Comparison of ENCODE assay signal across 7 cellular contexts in the genomic region with DNA sequence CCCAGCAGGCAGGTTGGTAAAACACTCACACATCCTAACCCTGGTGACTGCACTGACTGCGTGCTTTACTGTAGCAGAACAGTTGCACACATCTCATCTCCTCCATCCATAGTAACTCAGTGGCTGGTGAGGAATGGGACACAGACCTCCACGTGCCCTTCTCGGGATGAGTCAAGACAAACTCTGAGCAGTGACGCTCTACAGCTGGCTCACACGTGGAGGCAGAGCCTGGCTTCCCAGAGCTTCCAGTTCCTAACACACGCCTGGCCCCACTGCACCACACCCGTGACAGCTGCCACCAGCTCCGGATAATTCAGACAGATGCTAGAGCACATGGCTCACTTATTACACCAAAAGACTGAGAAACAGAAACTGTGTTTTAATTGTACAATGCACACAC. TPM values are rescaled to one million over a fixed set of nuclear protein-coding genes. Genes with fewer than 3 reads are reported as not detected.
A peak's percentile ranks its signal among the peaks of the same experiment; 100 is the strongest.
DNase-seq lines count a peak whose midpoint lies in the region; TF ChIP-seq lines count a peak whose summit lies in the region.
"Not testable (repeated sequence)": the region's sequence is repeated elsewhere in the genome, so short reads cannot be mapped to it uniquely, and the experiment has no call there.

No MANE protein-coding gene starts in this region.

- H3K9ac ChIP-seq in mesenchymal stem cell (ENCODE audit: low read length), result not testable (repeated sequence)

- not testable (repeated sequence) for H3K4ac ChIP-seq in mesenchymal stem cell (ENCODE audit: low read depth in 1 of 2, low read length in 2 of 2)

- intact Hi-C loops in spleen (cut with DNase I; ENCODE audit: low total_unique reads), result not testable (repeated sequence)

- not testable (repeated sequence) for H4K91ac ChIP-seq in mesenchymal stem cell (ENCODE audit: low read length)

- peaks cover 7 to 15% of the 10 kb centered on the region in 2 experiments for H3K36me3 ChIP-seq in mesenchymal stem cell (ENCODE audit: control insufficient read depth in 1 of 2, insufficient read depth in 2 of 2, low read depth in 1 of 2, low read length in 2 of 2)
- H3K36me3 ChIP-seq in spleen, result peaks cover 0 to 25% (median 0%) of the 10 kb centered on the region in 6 donors

- not testable (repeated sequence) for H2BK15ac ChIP-seq in mesenchymal stem cell (ENCODE audit: low read depth, poor library complexity, severe bottlenecking)

- not testable (repeated sequence) for H4K8ac ChIP-seq in mesenchymal stem cell (ENCODE audit: low read length)

- TF ChIP-seq POLR2A in spleen (IDR thresholded peaks at IDR 0.05), result not testable (repeated sequence)

- H3K9me3 ChIP-seq in mesenchymal stem cell (ENCODE audit: control insufficient read depth, low read length); spleen: not testable (repeated sequence)

- not testable (repeated sequence) for H2AK5ac ChIP-seq in mesenchymal stem cell (ENCODE audit: low read length, severe bottlenecking)

- not testable (repeated sequence) for H2AFZ ChIP-seq in mesenchymal stem cell (ENCODE audit: low read depth, low read length)

- not testable (repeated sequence) for H3K27me3 ChIP-seq in mesenchymal stem cell (ENCODE audit: control insufficient read depth in 1 of 2, insufficient read depth in 1 of 2, low read length in 2 of 2); spleen (replicated peaks in 1 of 7)

- not testable (repeated sequence) for H2BK5ac ChIP-seq in mesenchymal stem cell (ENCODE audit: low read depth, low read length, poor library complexity, severe bottlenecking)

- not testable (repeated sequence) for H3K18ac ChIP-seq in mesenchymal stem cell (ENCODE audit: low read depth in 1 of 2, low read length in 2 of 2)

- 76% methylated on average over 8 of the region's 8 CpGs for WGBS in mesenchymal stem cell
- WGBS in spleen, 5 donors, result 74 to 95% (median 80%) methylated on average over 4 to 8 of the region's 8 CpGs

- not testable (repeated sequence) for H3K79me1 ChIP-seq in mesenchymal stem cell (replicated peaks; ENCODE audit: low read length, poor library complexity, severe bottlenecking)

- H2BK120ac ChIP-seq in mesenchymal stem cell (ENCODE audit: low read depth, low read length), result not testable (repeated sequence)

- H3K14ac ChIP-seq in mesenchymal stem cell (ENCODE audit: low read length in 2 of 2), result not testable (repeated sequence)

- not testable (repeated sequence) for TF ChIP-seq CTCF in spleen (IDR thresholded peaks at IDR 0.05 in 8 of 11, conservative IDR thresholded peaks at IDR 0.05 in 3 of 11)

- not testable (repeated sequence) for H3K4me3 ChIP-seq in mesenchymal stem cell (ENCODE audit: insufficient read depth in 1 of 2, low read depth in 1 of 2, low read length in 2 of 2); spleen

- DNase-seq in DMS 273 (lab: John Stamatoyannopoulos, UW; ENCODE audit: unreplicated experiment) (peak; percentile 54), GM03348 (ENCODE audit: low spot score) (peak; percentile 29), LHCN-M2 (ENCODE audit: low read depth) (peak; percentile 34), NCI-H69 (lab: John Stamatoyannopoulos, UW) (peak; percentile 6), fibroblast of peridontal ligament (ENCODE audit: extremely low read depth) (peak; percentile 2), mesenchymal stem cell (peak; percentile 41), spleen (peak; percentile 51)

- not testable (repeated sequence) for H3K4me2 ChIP-seq in mesenchymal stem cell (ENCODE audit: low read length, poor library complexity, severe bottlenecking)

- H2BK12ac ChIP-seq in mesenchymal stem cell (ENCODE audit: low read length in 2 of 2), result not testable (repeated sequence)

- not testable (repeated sequence) for H3K27ac ChIP-seq in mesenchymal stem cell (ENCODE audit: low read length, poor library complexity, severe bottlenecking); spleen

- H3K23ac ChIP-seq in mesenchymal stem cell (ENCODE audit: low read length in 2 of 2), result not testable (repeated sequence)

- H3K4me1 ChIP-seq in mesenchymal stem cell (ENCODE audit: control insufficient read depth, insufficient read depth, low read depth, low read length); spleen: not testable (repeated sequence)

RNA-seq across cellular contexts. Expression of a gene that starts 7.0 kb away (rescaled TPM):
- total RNA-seq in LHCN-M2 (2014; rRNA removed), result 26.9 and 27.3 TPM in 2 replicates
- polyA plus RNA-seq in LHCN-M2 (2012), result 5.5 TPM
- polyA plus RNA-seq in mesenchymal stem cell (2013, experiment 1 of 2), result 14.5 TPM
- polyA plus RNA-seq in mesenchymal stem cell (2013, experiment 2 of 2), result 12.9 TPM
- total RNA-seq in spleen, result 100 to 1,000 TPM in 2 of 7 donors, 10 to 100 TPM in 5; 52.5 to 128 (median 85.4) TPM
- polyA plus RNA-seq in spleen, result 100 to 1,000 TPM in 1 of 3 donors, 10 to 100 TPM in 2; 26.1 to 103 (median 67.6) TPM

Comparison
In these comparisons a context has a peak if more than half of its experiments do, and no peak if none do; other contexts are left out.
1. DNase-seq: peak in every context shown above with its lines; median percentile 54 in DMS 273; 51 in spleen; 41 in mesenchymal stem cell; 34 in LHCN-M2; 29 in GM03348; 6 in NCI-H69; 2 in fibroblast of peridontal ligament.